In the genomic region with DNA sequence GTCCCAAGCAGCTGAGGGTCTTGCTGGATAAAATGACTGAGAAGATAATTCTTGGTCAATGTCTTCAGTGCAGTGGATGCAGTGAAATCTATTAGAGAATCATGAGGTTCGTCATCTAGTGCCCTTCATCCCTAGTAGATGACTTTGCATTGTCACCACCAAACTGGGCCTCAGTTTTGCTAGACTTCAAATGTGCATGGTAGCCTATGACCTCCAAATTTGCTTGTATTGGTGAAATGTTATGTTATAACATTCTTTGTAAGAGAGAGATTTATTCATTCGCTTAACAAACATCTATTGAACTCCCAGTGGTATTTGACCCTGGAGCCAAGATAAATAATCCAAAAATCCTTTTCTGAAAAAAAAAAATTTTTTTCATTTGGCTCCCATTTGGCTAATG, we compare ENCODE assay signal across 6 cellular contexts.
"Had no signal": no experiment of that assay in that cellular context is flagged by ENCODE, and none has a peak within 500 bp of the region (broad histone marks: within the 10 kb centered on the region; RNA-seq: fewer than 3 reads in every experiment).

No MANE protein-coding gene starts in this region.

- ATAC-seq: HepG2, K562 had no signal

- H3K27ac ChIP-seq: HL-60 had no signal

- H3K4me3 ChIP-seq: K562 had no signal

- DNase-seq: IMR-90, KBM-7, KG1 had no signal
